Comparison of ENCODE assay signal across 18 cellular contexts in genomic region chr5:68316469-68316868, GRCh38.
DNase-seq lines count a peak whose midpoint lies in the region; ATAC-seq and TF ChIP-seq lines count a peak whose summit lies in the region.
"Had no signal": no experiment of that assay in that cellular context is flagged by ENCODE, and none has a peak within 500 bp of the region (broad histone marks: within the 10 kb centered on the region; RNA-seq: fewer than 3 reads in every experiment).

No MANE protein-coding gene starts in this region.

- no peak overlapping the region for H3K4me2 ChIP-seq in neural progenitor cell
- no peak overlapping the region for H3K4me2 ChIP-seq in Karpas-422 (ENCODE audit: low read depth, low read length, poor library complexity, severe bottlenecking)

- peaks cover 10 to 15% (median 14%) of the 10 kb centered on the region in 3 donors for H3K4me1 Mint-ChIP-seq in CD8-positive, alpha-beta memory T cell
- H3K4me1 Mint-ChIP-seq in T-helper 17 cell (peaks cover 11% of the 10 kb centered on the region), natural killer cell (peaks cover 10 to 14% of the 10 kb centered on the region in 2 donors), neural progenitor cell (peaks cover 13% of the 10 kb centered on the region)
- H3K4me1 Mint-ChIP-seq: H9 had no signal

- peaks cover 8% of the 10 kb centered on the region for H3K4me1 ChIP-seq in CD8-positive, alpha-beta memory T cell (ENCODE audit: insufficient read depth, low read length)
- H3K4me1 ChIP-seq in thyroid gland = peaks cover 19 to 36% of the 10 kb centered on the region in 2 donors
- H3K4me1 ChIP-seq in neural progenitor cell = no peaks in the 10 kb centered on the region
- H3K4me1 ChIP-seq in tibial artery = no peaks in the 10 kb centered on the region
- no peaks in the 10 kb centered on the region for H3K4me1 ChIP-seq in Karpas-422 (ENCODE audit: low read length)

- no peaks in the 10 kb centered on the region for H4K20me1 ChIP-seq in neural progenitor cell (ENCODE audit: low read depth)
- H4K20me1 ChIP-seq in Karpas-422 (ENCODE audit: insufficient read depth, low read depth, low read length) = no peaks in the 10 kb centered on the region
- H4K20me1 ChIP-seq: BLaER1 treated with 17β-estradiol and CSF1 and Interleukin-3, amounts not matched to agents 10 nM and 100 nM had no signal

- intact Hi-C loops in natural killer cell (cut with micrococcal nuclease) (loop anchor here (2.0 kb wide), 1 partner anchor 28 kb away; no protein-coding TSS in a partner anchor), thyroid gland (cut with DNase I) (no loop called here), tibial artery (cut with DNase I; ENCODE audit: low total_unique reads) (no loop called here)

- no peaks in the 10 kb centered on the region for H3K27me3 Mint-ChIP-seq in CD8-positive, alpha-beta memory T cell
- H3K27me3 Mint-ChIP-seq in T-helper 17 cell = no peaks in the 10 kb centered on the region
- H3K27me3 Mint-ChIP-seq in natural killer cell (ENCODE audit: low read depth in 2 of 2) = no peaks in the 10 kb centered on the region
- H3K27me3 Mint-ChIP-seq in neural progenitor cell (ENCODE audit: insufficient read depth, low read depth) = peaks cover 6% of the 10 kb centered on the region

- no peaks in the 10 kb centered on the region for H3F3A ChIP-seq in neural progenitor cell (ENCODE audit: low read depth)

- H3K9ac ChIP-seq in neural progenitor cell (no peak overlapping the region), Karpas-422 (ENCODE audit: low read length) (no peak overlapping the region)
- H3K9ac ChIP-seq: BLaER1 treated with 17β-estradiol and CSF1 and Interleukin-3, amounts not matched to agents 10 nM and 100 nM had no signal

- CTCF ChIA-PET in CD8-positive, alpha-beta memory T cell (lab: Charles Lee) = no interaction called here

- no peak overlapping the region for H3K4me3 Mint-ChIP-seq in CD8-positive, alpha-beta memory T cell
- H3K4me3 Mint-ChIP-seq in T-helper 17 cell = no peak overlapping the region
- H3K4me3 Mint-ChIP-seq in natural killer cell = no peak overlapping the region
- no peak overlapping the region for H3K4me3 Mint-ChIP-seq in neural progenitor cell
- H3K4me3 Mint-ChIP-seq: B cell; CD8-positive, alpha-beta T cell; H9 had no signal

- no peak for ATAC-seq in T-helper 17 cell
- ATAC-seq in natural killer cell = no peak

- TF ChIP-seq POLR2A in thyroid gland (IDR thresholded peaks at IDR 0.05) = no peak

- H3K9me3 Mint-ChIP-seq in CD8-positive, alpha-beta memory T cell = peaks cover 0 to 3% (median 2%) of the 10 kb centered on the region in 5 donors
- peaks cover 0 to 3% of the 10 kb centered on the region in 2 donors for H3K9me3 Mint-ChIP-seq in natural killer cell
- H3K9me3 Mint-ChIP-seq in neural progenitor cell = peaks cover 10% of the 10 kb centered on the region

- no peak overlapping the region for H3K27ac Mint-ChIP-seq in CD8-positive, alpha-beta memory T cell
- H3K27ac Mint-ChIP-seq in T-helper 17 cell (peak overlapping the region; percentile 88), natural killer cell (peak overlapping the region; percentile 24 to 39), neural progenitor cell (no peak overlapping the region)
- H3K27ac Mint-ChIP-seq: B cell; CD8-positive, alpha-beta T cell; H9 had no signal

- POLR2A ChIA-PET in CD8-positive, alpha-beta memory T cell (lab: Charles Lee) = interaction anchor here (0.6 kb wide), 1 partner anchor 13 kb away, joined by 3 read pairs; no protein-coding TSS in a partner anchor

- H3K27me3 ChIP-seq in CD8-positive, alpha-beta memory T cell (ENCODE audit: insufficient read depth, low read length, poor library complexity, severe bottlenecking) = no peaks in the 10 kb centered on the region
- H3K27me3 ChIP-seq in thyroid gland (no peaks in the 10 kb centered on the region), neural progenitor cell (no peaks in the 10 kb centered on the region), tibial artery (no peaks in the 10 kb centered on the region), Karpas-422 (ENCODE audit: low read length) (no peaks in the 10 kb centered on the region)
- H3K27me3 ChIP-seq: BLaER1 treated with 17β-estradiol and CSF1 and Interleukin-3, amounts not matched to agents 10 nM and 100 nM had no signal

- TF ChIP-seq CTCF in natural killer cell (IDR thresholded peaks at IDR 0.05) (no peak), thyroid gland (IDR thresholded peaks at IDR 0.05) (no peak), neural progenitor cell (IDR thresholded peaks at IDR 0.05) (no peak), tibial artery (IDR thresholded peaks at IDR 0.05) (no peak)

- H3K9me3 ChIP-seq in CD8-positive, alpha-beta memory T cell (ENCODE audit: low read length) = no peaks in the 10 kb centered on the region
- H3K9me3 ChIP-seq in T-helper 17 cell (ENCODE audit: control insufficient read depth, low read length, poor library complexity, severe bottlenecking) (no peaks in the 10 kb centered on the region), thyroid gland (no peaks in the 10 kb centered on the region), neural progenitor cell (ENCODE audit: low read depth) (peaks cover 4% of the 10 kb centered on the region), tibial artery (no peaks in the 10 kb centered on the region), Karpas-422 (ENCODE audit: low read length) (no peaks in the 10 kb centered on the region)
- H3K9me3 ChIP-seq: BLaER1 treated with 17β-estradiol and CSF1 and Interleukin-3, amounts not matched to agents 10 nM and 100 nM had no signal

- 39 to 48% methylated on average over 3 of the region's 3 CpGs for WGBS in thyroid gland, 2 donors

- H3K79me2 ChIP-seq in neural progenitor cell (ENCODE audit: low read depth) (no peaks in the 10 kb centered on the region), Karpas-422 (ENCODE audit: low read length) (no peaks in the 10 kb centered on the region)

- no peaks in the 10 kb centered on the region for H3K36me3 ChIP-seq in CD8-positive, alpha-beta memory T cell (ENCODE audit: insufficient read depth, low read length)
- H3K36me3 ChIP-seq in thyroid gland (no peaks in the 10 kb centered on the region), neural progenitor cell (no peaks in the 10 kb centered on the region), tibial artery (no peaks in the 10 kb centered on the region), Karpas-422 (ENCODE audit: insufficient read depth, low read length) (no peaks in the 10 kb centered on the region)
- H3K36me3 ChIP-seq: BLaER1 treated with 17β-estradiol and CSF1 and Interleukin-3, amounts not matched to agents 10 nM and 100 nM had no signal

- H2AFZ ChIP-seq in neural progenitor cell (replicated peaks) (no peak overlapping the region), Karpas-422 (ENCODE audit: low read length) (no peak overlapping the region)

- H3K9me2 ChIP-seq in Karpas-422 (replicated peaks; ENCODE audit: insufficient read depth, low read length) = no peaks in the 10 kb centered on the region

- peak overlapping the region; percentile 17 for H3K27ac ChIP-seq in CD8-positive, alpha-beta memory T cell (ENCODE audit: low read depth, low read length)
- H3K27ac ChIP-seq in thyroid gland = peak overlapping the region in 2 of 3 donors; percentile 42 to 55
- H3K27ac ChIP-seq in neural progenitor cell = no peak overlapping the region
- H3K27ac ChIP-seq in tibial artery = no peak overlapping the region
- no peak overlapping the region for H3K27ac ChIP-seq in Karpas-422 (ENCODE audit: low read length)
- H3K27ac ChIP-seq: BLaER1 treated with 17β-estradiol and CSF1 and Interleukin-3, amounts not matched to agents 10 nM and 100 nM had no signal

- no peak for DNase-seq in CD8-positive, alpha-beta memory T cell
- DNase-seq in T-helper 17 cell = no peak
- DNase-seq in natural killer cell = no peak
- peak; percentile 11 to 23 for DNase-seq in thyroid gland
- DNase-seq in neural progenitor cell (ENCODE audit: low spot score) = no peak
- DNase-seq in tibial artery = no peak
- DNase-seq in Karpas-422 = no peak
- DNase-seq: 8988T, COR-L47, DMS 273 treated with DMSO at 0.1 percent for 48 hours, DMS53, DND-41, EL, H9 had no signal

- no peaks in the 10 kb centered on the region for H3K36me3 Mint-ChIP-seq in CD8-positive, alpha-beta memory T cell
- H3K36me3 Mint-ChIP-seq in T-helper 17 cell (ENCODE audit: low read depth) = no peaks in the 10 kb centered on the region
- no peaks in the 10 kb centered on the region for H3K36me3 Mint-ChIP-seq in natural killer cell
- H3K36me3 Mint-ChIP-seq in neural progenitor cell = no peaks in the 10 kb centered on the region
- H3K36me3 Mint-ChIP-seq: CD8-positive, alpha-beta T cell had no signal

- H3K4me3 ChIP-seq in CD8-positive, alpha-beta memory T cell (ENCODE audit: low read length) = no peak overlapping the region
- H3K4me3 ChIP-seq in thyroid gland (replicated peaks in 1 of 3) (no peak overlapping the region), neural progenitor cell (no peak overlapping the region), tibial artery (no peak overlapping the region), Karpas-422 (ENCODE audit: low read length) (no peak overlapping the region)
- H3K4me3 ChIP-seq: BLaER1 treated with 17β-estradiol and CSF1 and Interleukin-3, amounts not matched to agents 10 nM and 100 nM; GM12878 had no signal

Comparison
In these comparisons a context has a peak if more than half of its experiments do, and no peak if none do; other contexts are left out.
1. DNase-seq: peak in thyroid gland (2 of 2); none in CD8-positive, alpha-beta memory T cell (0 of 5), T-helper 17 cell (0 of 3), natural killer cell (single experiment), neural progenitor cell (single experiment), tibial artery (0 of 2) and Karpas-422 (single experiment).
2. H3K27ac ChIP-seq: peak in CD8-positive, alpha-beta memory T cell (single experiment) and thyroid gland (2 of 3); none in neural progenitor cell (single experiment), tibial artery (0 of 2) and Karpas-422 (single experiment).
3. H3K27ac Mint-ChIP-seq: peak in T-helper 17 cell (single experiment) and natural killer cell (2 of 2); none in CD8-positive, alpha-beta memory T cell (0 of 8) and neural progenitor cell (single experiment).